In genomic region chr13:75341025-75341424, GRCh38 we compare ENCODE assay signal across 23 cellular contexts.
DNase-seq lines count a peak whose midpoint lies in the region; ATAC-seq, FAIRE-seq and TF ChIP-seq lines count a peak whose summit lies in the region.
"Had no signal": no experiment of that assay in that cellular context is flagged by ENCODE, and none has a peak within 500 bp of the region (broad histone marks: within the 10 kb centered on the region; RNA-seq: fewer than 3 reads in every experiment).

No MANE protein-coding gene starts in this region.

- H2AFZ ChIP-seq in hepatocyte = no peak overlapping the region

- ATAC-seq in GM19452 (IDR thresholded peaks at IDR 0.05; ENCODE audit: unreplicated experiment) = peak; percentile 80
- peak; percentile 82 for ATAC-seq in HG02759 (IDR thresholded peaks at IDR 0.05; ENCODE audit: unreplicated experiment)
- peak; percentile 90 for ATAC-seq in HG03432 (IDR thresholded peaks at IDR 0.05; ENCODE audit: unreplicated experiment)
- ATAC-seq: A549; activated naive CD4-positive, alpha-beta T cell treated with anti-CD3 and anti-CD28 coated beads, Interleukin-2, amount 50 U/mL, for 72 hours; upper lobe of right lung had no signal

- no peaks in the 10 kb centered on the region for H3K79me2 ChIP-seq in hepatocyte

- H3K4me1 ChIP-seq in hepatocyte (ENCODE audit: insufficient read depth) = no peaks in the 10 kb centered on the region
- H3K4me1 ChIP-seq: A549, upper lobe of right lung had no signal

- H3K27me3 ChIP-seq in hepatocyte = no peaks in the 10 kb centered on the region
- H3K27me3 ChIP-seq: upper lobe of right lung had no signal

- FAIRE-seq in GM12891 (lab: Jason Lieb, UNC) = no peak
- FAIRE-seq: A549, D721Med had no signal

- WGBS in hepatocyte (ENCODE audit: low lambda C conversion rate, missing lambda C conversion rate) = 89% methylated on average over 5 of the region's 5 CpGs

- TF ChIP-seq POLR2A in GM12891 (IDR thresholded peaks at IDR 0.05; ENCODE audit: low read depth, low read length) = no peak

- DNase-seq in GM12891 (ENCODE audit: insufficient read length, low spot score) (no peak), nucleus accumbens (lab: John Stamatoyannopoulos, UW) (no peak), NAMALWA (ENCODE audit: low spot score) (no peak), H4 (ENCODE audit: low spot score) (no peak), hepatocyte (ENCODE audit: low spot score) (no peak)
- DNase-seq: HCEC 1CT; hippocampal formation; IMR-90; NCI-H1105 treated with DMSO at 0.1 percent for 48 hours; NCI-H510A; occipital lobe; Right ventricle myocardium superior; stimulated activated CD4-positive, alpha-beta T cell treated with anti-CD3 and anti-CD28 coated beads, Interleukin-12 subunit alpha, Interleukin-12 subunit beta, amount 100 ng/mL, for 4 hours; stimulated activated CD8-positive, alpha-beta memory T cell treated with anti-CD3 and anti-CD28 coated beads, Interleukin-4, amount 100 ng/mL, for 48 hours; upper lobe of right lung had no signal

- no peak overlapping the region for H3K27ac ChIP-seq in hepatocyte
- H3K27ac ChIP-seq: A549, epithelial cell of prostate, upper lobe of right lung had no signal

- no peaks in the 10 kb centered on the region for H4K20me1 ChIP-seq in hepatocyte (ENCODE audit: insufficient read depth, poor library complexity, severe bottlenecking)

- H3K9me3 ChIP-seq in hepatocyte (ENCODE audit: low read depth) = no peaks in the 10 kb centered on the region
- H3K9me3 ChIP-seq: A549, upper lobe of right lung had no signal

- no peak overlapping the region for H3K4me3 ChIP-seq in hepatocyte
- H3K4me3 ChIP-seq: A549, lung, upper lobe of right lung had no signal

- no peaks in the 10 kb centered on the region for H3K9me2 ChIP-seq in hepatocyte (replicated peaks; ENCODE audit: insufficient read depth)

- no peak overlapping the region for H3K4me2 ChIP-seq in hepatocyte
- H3K4me2 ChIP-seq: A549 had no signal

- TF ChIP-seq CTCF in hepatocyte (IDR thresholded peaks at IDR 0.05; ENCODE audit: poor library complexity) = no peak

- no peaks in the 10 kb centered on the region for H3K36me3 ChIP-seq in hepatocyte (replicated peaks; ENCODE audit: insufficient read depth, low read depth)

TF ChIP-seq in GM12891, 5 proteins besides CTCF, POLR2A, EP300 and RAD21:
- TF ChIP-seq SPI1 (IDR thresholded peaks at IDR 0.05; ENCODE audit: low read depth, low read length) (peak; percentile 56), TAF1 (IDR thresholded peaks at IDR 0.05; ENCODE audit: low read depth, low read length) (no peak), PAX5 (IDR thresholded peaks at IDR 0.05; ENCODE audit: insufficient read depth, low read length, severe bottlenecking) (peak; percentile 70), POLR2AphosphoS5 (IDR thresholded peaks at IDR 0.05; ENCODE audit: low read depth, low read length) (no peak), POU2F2 (IDR thresholded peaks at IDR 0.05; ENCODE audit: low read depth, low read length) (no peak)
